In the genomic region with DNA sequence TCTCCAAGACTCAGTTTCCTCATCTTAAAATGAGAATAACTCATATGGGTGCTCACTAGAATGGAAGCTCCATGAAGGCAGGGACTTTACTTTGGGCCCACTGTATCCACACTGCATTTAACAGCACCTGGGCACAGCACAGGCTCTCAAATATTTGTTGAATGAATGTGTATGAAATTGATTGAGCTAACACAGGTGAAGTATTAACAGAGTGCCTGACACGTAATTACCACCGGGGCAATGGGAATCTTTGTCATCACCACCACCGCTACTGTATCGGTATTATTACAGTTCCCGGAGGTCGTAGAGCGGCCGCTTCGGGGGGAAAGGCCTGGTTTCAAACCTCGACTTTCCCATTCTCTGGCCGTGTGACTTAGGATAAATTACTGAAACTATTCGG, we compare ENCODE assay signal across 8 cellular contexts. TPM values are rescaled to one million over a fixed set of nuclear protein-coding genes. Genes with fewer than 3 reads are reported as not detected.
A peak's percentile ranks its signal among the peaks of the same experiment; 100 is the strongest.
DNase-seq lines count a peak whose midpoint lies in the region; ATAC-seq and TF ChIP-seq lines count a peak whose summit lies in the region.

No MANE protein-coding gene starts in this region.

- BruUV-seq in mammary epithelial cell (replicated peaks; lab: Mats Ljungman, UMichigan) = no TSS peak

- POLR2A ChIA-PET in AG04449 (lab: Yijun Ruan, JAX) = no interaction called here

- in situ Hi-C loops in mammary epithelial cell (cut with MboI; ENCODE audit: low sequenced_read_pairs in 2 of 2) = no loop called here

- H3K9me3 ChIP-seq in HUES48 (ENCODE audit: control insufficient read depth, insufficient read depth, low read length) (no peaks in the 10 kb centered on the region), mammary epithelial cell (replicated peaks; ENCODE audit: insufficient read depth, low read length) (no peaks in the 10 kb centered on the region)

- H3K27me3 ChIP-seq in HUES48 (ENCODE audit: control insufficient read depth, insufficient read depth, low read length) (no peaks in the 10 kb centered on the region), mammary epithelial cell (ENCODE audit: insufficient read depth, low read length) (no peaks in the 10 kb centered on the region)

- no peaks in the 10 kb centered on the region for H4K20me1 ChIP-seq in mammary epithelial cell (ENCODE audit: insufficient read depth, low read length)

- H3K9ac ChIP-seq in HUES48 (ENCODE audit: low read depth, low read length) = no peak overlapping the region; the same call in 1 of the 2 replicates
- H3K9ac ChIP-seq in mammary epithelial cell (ENCODE audit: insufficient read depth, low read length) = no peak overlapping the region

- peaks cover 53% of the 10 kb centered on the region for H3K4me1 ChIP-seq in HUES48 (ENCODE audit: control insufficient read depth, insufficient read depth, low read length)
- peaks cover 7% of the 10 kb centered on the region for H3K4me1 ChIP-seq in mammary epithelial cell (ENCODE audit: insufficient read depth, low read length)

- peak overlapping the region; percentile 83 for H3K4me3 ChIP-seq in AG04449 (ENCODE audit: low read depth, low read length)
- peak overlapping the region; percentile 85 for H3K4me3 ChIP-seq in HUES48 (ENCODE audit: low read depth, low read length)
- H3K4me3 ChIP-seq in mammary epithelial cell (replicated peaks in 1 of 3; ENCODE audit: insufficient read depth in 1 of 3, low read depth in 2 of 3, low read length in 3 of 3) = peak overlapping the region; percentile 76 to 93 (median 82)

- DNase-seq in AG04449 (ENCODE audit: low read depth, low spot score) (no peak), mammary epithelial cell (no peak), myocyte (ENCODE audit: low read depth) (peak; percentile 19)
- DNase-seq in activated CD4-positive, CD25-positive, alpha-beta regulatory T cell treated with anti-CD3 and anti-CD28 coated beads, Interleukin-2, amount 50 U/mL, for 72 hours = no peak

- CTCF ChIA-PET in AG04449 (lab: Yijun Ruan, JAX) (no interaction called here), mammary epithelial cell (lab: Charles Lee; ENCODE audit: low non-redundant PET) (no interaction called here)

- no peak for ATAC-seq in GM21360 (IDR thresholded peaks at IDR 0.05; ENCODE audit: unreplicated experiment)
- ATAC-seq in GM18520 (IDR thresholded peaks at IDR 0.05; ENCODE audit: unreplicated experiment) = no peak
- ATAC-seq in HG03095 (IDR thresholded peaks at IDR 0.05; ENCODE audit: unreplicated experiment) = no peak

- 63% methylated on average over 12 of the region's 12 CpGs for WGBS in mammary epithelial cell (ENCODE audit: low coverage, missing lambda C conversion rate)

- peaks cover 37% of the 10 kb centered on the region for H3K79me2 ChIP-seq in mammary epithelial cell (ENCODE audit: insufficient read depth, low read length)

- H3K4me2 ChIP-seq in mammary epithelial cell (ENCODE audit: insufficient read depth, low read depth, low read length) = peak overlapping the region; percentile 79

- TF ChIP-seq CTCF in AG04449 (IDR thresholded peaks at IDR 0.05; ENCODE audit: insufficient read depth, low read length, missing control alignments) (no peak), mammary epithelial cell (conservative IDR thresholded peaks at IDR 0.05 in 1 of 2, IDR thresholded peaks at IDR 0.05 in 1 of 2; ENCODE audit: extremely low read depth in 1 of 2, insufficient read depth in 1 of 2, low read depth in 1 of 2, low read length in 2 of 2) (no peak)

- intact Hi-C loops in mammary epithelial cell (cut with micrococcal nuclease) = loop anchor here (5.0 to 10.0 kb wide), 2 partner anchors 388 to 526 kb away; a partner anchor contains a TSS

- H3K27ac ChIP-seq in HUES48 (ENCODE audit: low read depth, low read length) (peak overlapping the region; percentile 97), mammary epithelial cell (ENCODE audit: insufficient read depth, low read depth, low read length) (peak overlapping the region; percentile 65)

- H3K36me3 ChIP-seq in HUES48 (ENCODE audit: control insufficient read depth, insufficient read depth, low read length) = 0 out of 2 replicates have a peak, but pooled peaks cover 8% of the 10 kb centered on the region
- no peaks in the 10 kb centered on the region for H3K36me3 ChIP-seq in mammary epithelial cell (ENCODE audit: insufficient read depth, low read length)

- dilution Hi-C loops in mammary epithelial cell (cut with HindIII; ENCODE audit: low sequenced_read_pairs) = no loop called here

- H2AFZ ChIP-seq in mammary epithelial cell (ENCODE audit: low read depth, low read length) = peak overlapping the region; percentile 98

RNA-seq across cellular contexts. Expression of a gene that starts 1.2 kb away (rescaled TPM):
- total RNA-seq in mammary epithelial cell = 1 to 10 TPM; 9.2 to 9.3 TPM
- polyA plus RNA-seq in mammary epithelial cell = 4.6 TPM
- polyA minus RNA-seq in mammary epithelial cell = 17.6 TPM
- 7.6 and 8.7 TPM in 2 replicates for total RNA-seq in myocyte
- 5.8 TPM for polyA plus RNA-seq in myocyte (2012)
